In the genomic region with DNA sequence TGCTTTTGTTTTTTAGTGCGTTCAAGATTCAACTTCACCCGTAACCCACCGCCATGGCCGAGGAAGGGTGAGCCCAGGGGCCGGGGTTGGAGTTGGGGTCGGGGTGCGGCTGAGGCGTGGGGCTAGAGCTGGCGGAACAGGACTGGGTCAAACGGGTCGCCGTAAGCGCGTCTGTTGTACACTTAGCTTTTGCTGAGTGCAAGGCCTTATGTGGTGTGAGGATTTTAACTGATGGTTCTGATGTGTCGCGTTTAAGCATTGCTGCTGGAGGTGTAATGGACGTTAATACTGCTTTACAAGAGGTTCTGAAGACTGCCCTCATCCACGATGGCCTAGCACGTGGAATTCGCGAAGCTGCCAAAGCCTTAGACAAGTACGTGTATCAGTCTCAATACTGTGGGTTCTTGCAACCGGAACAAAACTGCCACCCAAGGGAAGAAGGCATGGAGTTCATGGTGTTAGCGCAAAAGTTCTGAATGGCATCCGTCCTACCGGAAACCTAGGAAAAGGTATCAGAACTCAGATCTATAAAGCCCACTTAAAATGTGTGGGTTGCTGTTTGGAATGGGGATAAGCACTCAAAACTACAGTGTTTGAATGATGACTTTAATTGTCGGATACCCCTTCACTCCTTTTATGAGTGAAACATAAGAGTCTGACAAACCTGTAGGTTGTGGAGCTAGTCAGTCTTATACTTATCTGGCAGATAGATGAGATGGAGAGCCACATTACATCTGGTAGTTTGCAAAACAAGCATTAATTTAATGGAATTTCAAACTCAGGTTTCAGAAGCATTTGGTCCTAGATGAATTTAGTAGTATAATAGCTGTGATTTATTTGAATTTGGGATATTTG, we compare ENCODE assay signal across 1 cellular context.
TF ChIP-seq lines count a peak whose summit lies in the region.

No MANE protein-coding gene starts in this region.

TF ChIP-seq in WTC11, 78 proteins besides CTCF, POLR2A, EP300 and RAD21 (continued from another document):
- TF ChIP-seq, protein P1, sequence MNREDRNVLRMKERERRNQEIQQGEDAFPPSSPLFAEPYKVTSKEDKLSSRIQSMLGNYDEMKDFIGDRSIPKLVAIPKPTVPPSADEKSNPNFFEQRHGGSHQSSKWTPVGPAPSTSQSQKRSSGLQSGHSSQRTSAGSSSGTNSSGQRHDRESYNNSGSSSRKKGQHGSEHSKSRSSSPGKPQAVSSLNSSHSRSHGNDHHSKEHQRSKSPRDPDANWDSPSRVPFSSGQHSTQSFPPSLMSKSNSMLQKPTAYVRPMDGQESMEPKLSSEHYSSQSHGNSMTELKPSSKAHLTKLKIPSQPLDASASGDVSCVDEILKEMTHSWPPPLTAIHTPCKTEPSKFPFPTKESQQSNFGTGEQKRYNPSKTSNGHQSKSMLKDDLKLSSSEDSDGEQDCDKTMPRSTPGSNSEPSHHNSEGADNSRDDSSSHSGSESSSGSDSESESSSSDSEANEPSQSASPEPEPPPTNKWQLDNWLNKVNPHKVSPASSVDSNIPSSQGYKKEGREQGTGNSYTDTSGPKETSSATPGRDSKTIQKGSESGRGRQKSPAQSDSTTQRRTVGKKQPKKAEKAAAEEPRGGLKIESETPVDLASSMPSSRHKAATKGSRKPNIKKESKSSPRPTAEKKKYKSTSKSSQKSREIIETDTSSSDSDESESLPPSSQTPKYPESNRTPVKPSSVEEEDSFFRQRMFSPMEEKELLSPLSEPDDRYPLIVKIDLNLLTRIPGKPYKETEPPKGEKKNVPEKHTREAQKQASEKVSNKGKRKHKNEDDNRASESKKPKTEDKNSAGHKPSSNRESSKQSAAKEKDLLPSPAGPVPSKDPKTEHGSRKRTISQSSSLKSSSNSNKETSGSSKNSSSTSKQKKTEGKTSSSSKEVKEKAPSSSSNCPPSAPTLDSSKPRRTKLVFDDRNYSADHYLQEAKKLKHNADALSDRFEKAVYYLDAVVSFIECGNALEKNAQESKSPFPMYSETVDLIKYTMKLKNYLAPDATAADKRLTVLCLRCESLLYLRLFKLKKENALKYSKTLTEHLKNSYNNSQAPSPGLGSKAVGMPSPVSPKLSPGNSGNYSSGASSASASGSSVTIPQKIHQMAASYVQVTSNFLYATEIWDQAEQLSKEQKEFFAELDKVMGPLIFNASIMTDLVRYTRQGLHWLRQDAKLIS (CRISPR knock-in tag; IDR thresholded peaks at IDR 0.05; ENCODE audit: borderline replicate concordance): no peak
- TF ChIP-seq CBFB (CRISPR knock-in tag; IDR thresholded peaks at IDR 0.05; ENCODE audit: low read depth) (no peak), NR3C1 (CRISPR knock-in tag; conservative IDR thresholded peaks at IDR 0.05; ENCODE audit: low read depth) (no peak), ZNF317 (CRISPR knock-in tag; IDR thresholded peaks at IDR 0.05; ENCODE audit: borderline replicate concordance, low read depth) (no peak), CREB1 (CRISPR knock-in tag; IDR thresholded peaks at IDR 0.05) (no peak), ZNF263 (CRISPR knock-in tag; IDR thresholded peaks at IDR 0.05; ENCODE audit: low read depth) (no peak), NR2C2 (CRISPR knock-in tag; IDR thresholded peaks at IDR 0.05) (0 out of 2 replicates have a peak, but pooled peaks have one; percentile 35), NFYB (CRISPR knock-in tag; conservative IDR thresholded peaks at IDR 0.05; ENCODE audit: low read depth) (no peak), GABPB1 (CRISPR knock-in tag; IDR thresholded peaks at IDR 0.05) (no peak), KAT7 (CRISPR knock-in tag; IDR thresholded peaks at IDR 0.05; ENCODE audit: borderline replicate concordance) (no peak), IRF2 (CRISPR knock-in tag; IDR thresholded peaks at IDR 0.05; ENCODE audit: borderline replicate concordance, low read depth) (no peak), ZNF219 (CRISPR knock-in tag; IDR thresholded peaks at IDR 0.05; ENCODE audit: borderline replicate concordance) (no peak; the same call in 1 of the 2 replicates), SP1 (CRISPR knock-in tag; conservative IDR thresholded peaks at IDR 0.05) (no peak), ATF1 (CRISPR knock-in tag; IDR thresholded peaks at IDR 0.05) (no peak), ZBTB21 (CRISPR knock-in tag; IDR thresholded peaks at IDR 0.05; ENCODE audit: borderline replicate concordance) (no peak), TP53 (CRISPR knock-in tag; IDR thresholded peaks at IDR 0.05) (no peak), SOX15 (CRISPR knock-in tag; IDR thresholded peaks at IDR 0.05) (no peak), RELA (CRISPR knock-in tag; IDR thresholded peaks at IDR 0.05; ENCODE audit: borderline replicate concordance) (no peak), CREM (CRISPR knock-in tag; IDR thresholded peaks at IDR 0.05) (no peak; the same call in 1 of the 2 replicates), MYBL2 (CRISPR knock-in tag; IDR thresholded peaks at IDR 0.05) (no peak), EMX1 (CRISPR knock-in tag; IDR thresholded peaks at IDR 0.05) (0 out of 2 replicates have a peak, but pooled peaks have one; percentile 33)
- TF ChIP-seq, protein P2, sequence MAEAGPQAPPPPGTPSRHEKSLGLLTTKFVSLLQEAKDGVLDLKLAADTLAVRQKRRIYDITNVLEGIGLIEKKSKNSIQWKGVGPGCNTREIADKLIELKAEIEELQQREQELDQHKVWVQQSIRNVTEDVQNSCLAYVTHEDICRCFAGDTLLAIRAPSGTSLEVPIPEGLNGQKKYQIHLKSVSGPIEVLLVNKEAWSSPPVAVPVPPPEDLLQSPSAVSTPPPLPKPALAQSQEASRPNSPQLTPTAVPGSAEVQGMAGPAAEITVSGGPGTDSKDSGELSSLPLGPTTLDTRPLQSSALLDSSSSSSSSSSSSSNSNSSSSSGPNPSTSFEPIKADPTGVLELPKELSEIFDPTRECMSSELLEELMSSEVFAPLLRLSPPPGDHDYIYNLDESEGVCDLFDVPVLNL (CRISPR knock-in tag; IDR thresholded peaks at IDR 0.05; ENCODE audit: borderline replicate concordance, low read depth): no peak
- TF ChIP-seq, protein P3, sequence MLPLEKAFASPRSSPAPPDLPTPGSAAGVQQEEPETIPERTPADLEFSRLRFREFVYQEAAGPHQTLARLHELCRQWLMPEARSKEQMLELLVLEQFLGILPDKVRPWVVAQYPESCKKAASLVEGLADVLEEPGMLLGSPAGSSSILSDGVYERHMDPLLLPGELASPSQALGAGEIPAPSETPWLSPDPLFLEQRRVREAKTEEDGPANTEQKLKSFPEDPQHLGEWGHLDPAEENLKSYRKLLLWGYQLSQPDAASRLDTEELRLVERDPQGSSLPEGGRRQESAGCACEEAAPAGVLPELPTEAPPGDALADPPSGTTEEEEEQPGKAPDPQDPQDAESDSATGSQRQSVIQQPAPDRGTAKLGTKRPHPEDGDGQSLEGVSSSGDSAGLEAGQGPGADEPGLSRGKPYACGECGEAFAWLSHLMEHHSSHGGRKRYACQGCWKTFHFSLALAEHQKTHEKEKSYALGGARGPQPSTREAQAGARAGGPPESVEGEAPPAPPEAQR (CRISPR knock-in tag; IDR thresholded peaks at IDR 0.05): no peak
- TF ChIP-seq, protein P4, sequence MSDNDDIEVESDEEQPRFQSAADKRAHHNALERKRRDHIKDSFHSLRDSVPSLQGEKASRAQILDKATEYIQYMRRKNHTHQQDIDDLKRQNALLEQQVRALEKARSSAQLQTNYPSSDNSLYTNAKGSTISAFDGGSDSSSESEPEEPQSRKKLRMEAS (CRISPR knock-in tag; IDR thresholded peaks at IDR 0.05): no peak
